In genomic region chr1:205950280-205950679, GRCh38 we compare ENCODE assay signal across 14 cellular contexts. TPM values are rescaled to one million over a fixed set of nuclear protein-coding genes. Genes with fewer than 3 reads are reported as not detected.
A peak's percentile ranks its signal among the peaks of the same experiment; 100 is the strongest.
DNase-seq lines count a peak whose midpoint lies in the region; ATAC-seq and TF ChIP-seq lines count a peak whose summit lies in the region.
"Had no signal": no experiment of that assay in that cellular context is flagged by ENCODE, and none has a peak within 500 bp of the region (broad histone marks: within the 10 kb centered on the region; RNA-seq: fewer than 3 reads in every experiment).

No MANE protein-coding gene starts in this region.

- no peak overlapping the region for H3K4me3 ChIP-seq in stomach
- H3K4me3 ChIP-seq: thoracic aorta had no signal

- CTCF ChIA-PET in GM10248 (lab: Yijun Ruan, JAX) = interaction anchor here (0.7 to 3.5 kb wide), 7 partner anchors 12 to 292 kb away, joined by 3 to 25 read pairs (median 6); no protein-coding TSS in a partner anchor

- no peak overlapping the region for H3K27ac Mint-ChIP-seq in CD14-positive monocyte
- H3K27ac Mint-ChIP-seq: activated B cell treated with CpG ODN at 0.5 μM for 24 hours had no signal

- intact Hi-C loops in stomach (cut with DNase I; ENCODE audit: low total_unique reads) = no loop called here
- intact Hi-C loops in CD14-positive monocyte (cut with micrococcal nuclease) = no loop called here

- TF ChIP-seq POLR2A in stomach (IDR thresholded peaks at IDR 0.05) = no peak

- peak overlapping the region in 2 of 5 donors; percentile 34 to 49 for H3K27ac ChIP-seq in stomach
- H3K27ac ChIP-seq: thoracic aorta had no signal

- ATAC-seq in HG03520 (IDR thresholded peaks at IDR 0.05; ENCODE audit: unreplicated experiment) = no peak

- DNase-seq in GM04504 (ENCODE audit: low read depth) = peak; percentile 73
- DNase-seq in anterior cingulate cortex (lab: John Stamatoyannopoulos, UW) = peak in 51 of 58 donors; percentile 13 to 84 (median 47)
- DNase-seq in glomerular visceral epithelial cell (ENCODE audit: extremely low spot score) = peak; percentile 61
- peak; percentile 71 for DNase-seq in stomach
- no peak for DNase-seq in GM10248 (ENCODE audit: extremely low spot score)
- no peak for DNase-seq in SIG-M5 (lab: John Stamatoyannopoulos, UW)
- no peak for DNase-seq in CD14-positive monocyte (ENCODE audit: low spot score)
- DNase-seq: activated B cell treated with CpG ODN at 0.5 μM for 24 hours, DMS153, NCI-H1930, RPMI8226 had no signal

- TF ChIP-seq CTCF in stomach (IDR thresholded peaks at IDR 0.05) (no peak), GM10248 (IDR thresholded peaks at IDR 0.05; ENCODE audit: control extremely low read depth, extremely low read depth, low read depth, missing control alignments) (no peak), CD14-positive monocyte (IDR thresholded peaks at IDR 0.05) (no peak)

- H3K9me3 Mint-ChIP-seq in CD14-positive monocyte = peaks cover 0 to 1% (median 0%) of the 10 kb centered on the region in 7 donors
- H3K9me3 Mint-ChIP-seq: activated B cell treated with CpG ODN at 0.5 μM for 24 hours had no signal

- peaks cover 0 to 12% (median 0%) of the 10 kb centered on the region in 3 donors for H3K27me3 ChIP-seq in stomach

- POLR2A ChIA-PET in GM10248 (lab: Yijun Ruan, JAX) = no interaction called here

- H3K27me3 Mint-ChIP-seq in CD14-positive monocyte (ENCODE audit: low read depth in 3 of 3) = peaks cover 7 to 11% (median 7%) of the 10 kb centered on the region in 3 donors

- no peaks in the 10 kb centered on the region for H3K9me3 ChIP-seq in stomach
- H3K9me3 ChIP-seq: thoracic aorta had no signal

- peaks cover 33% of the 10 kb centered on the region for H3K4me1 Mint-ChIP-seq in CD14-positive monocyte

- no peak for TF ChIP-seq EP300 in stomach (IDR thresholded peaks at IDR 0.05)

- no peaks in the 10 kb centered on the region for H3K36me3 ChIP-seq in stomach
- H3K36me3 ChIP-seq: thoracic aorta had no signal

- 49 to 70% (median 65%) methylated on average over 2 to 8 of the region's 8 CpGs for WGBS in stomach, 5 donors

- H3K4me3 Mint-ChIP-seq in CD14-positive monocyte = no peak overlapping the region
- H3K4me3 Mint-ChIP-seq: activated B cell treated with CpG ODN at 0.5 μM for 24 hours had no signal

- peaks cover 0 to 45% (median 33%) of the 10 kb centered on the region in 4 donors for H3K4me1 ChIP-seq in stomach

- H3K36me3 Mint-ChIP-seq in CD14-positive monocyte = no peaks in the 10 kb centered on the region

RNA-seq across cellular contexts. Expression of gene SLC26A9, which starts 7.0 kb away (rescaled TPM):
- 10 to 100 TPM in 4 of 5 donors, not detected in 1; 30.0 to 63.0 (median 36.4) TPM for total RNA-seq in stomach
- polyA plus RNA-seq in stomach (10 to 100 TPM in 1 of 3 donors, 1 to 10 TPM in 2; 7.9 to 13.3 (median 9.2) TPM), CD14-positive monocyte (not detected)
- total RNA-seq: activated B cell treated with CpG ODN at 0.5 μM for 24 hours had no signal
- polyA plus RNA-seq: neural cell had no signal

RNA-seq across cellular contexts. Expression of gene RAB7B, which starts 52.9 kb away (rescaled TPM):
- 10 to 100 TPM in 1 of 5 donors, 1 to 10 TPM in 2, under 1 TPM in 1, not detected in 1; 0.89 to 14.0 (median 4.6) TPM for total RNA-seq in stomach
- polyA plus RNA-seq in stomach (1 to 10 TPM; 3.4 to 8.2 (median 6.2) TPM), CD14-positive monocyte (under 1 TPM; 0.41 to 0.52 TPM)
- total RNA-seq: activated B cell treated with CpG ODN at 0.5 μM for 24 hours had no signal
- polyA plus RNA-seq: neural cell had no signal

Comparison
In these comparisons a context has a peak if more than half of its experiments do, and no peak if none do; other contexts are left out.
1. DNase-seq: peak in GM04504 (single experiment), anterior cingulate cortex (51 of 58), glomerular visceral epithelial cell (single experiment) and stomach (single experiment); none in GM10248 (single experiment), SIG-M5 (single experiment) and CD14-positive monocyte (single experiment).
2. RNA of gene SLC26A9, which starts 7.0 kb away (polyA plus RNA-seq): 7.9 to 13.3 TPM in stomach; not detected in CD14-positive monocyte; every median in the first group is over 4 times any median in the second.